26 cellular contexts compared by ENCODE assay signal in genomic region chr14:90651405-90651804, GRCh38.
"Had no signal": no experiment of that assay in that cellular context is flagged by ENCODE, and none has a peak within 500 bp of the region (broad histone marks: within the 10 kb centered on the region; RNA-seq: fewer than 3 reads in every experiment).

No MANE protein-coding gene starts in this region.

- H3K27me3 Mint-ChIP-seq: activated naive CD8-positive, alpha-beta T cell; dendritic cell treated with granulocyte-macrophage colony-stimulating factor and Interleukin-4, amounts not matched to agents 40 ng/mL and 50 ng/mL, for 4 days; naive B cell had no signal

- H3K27ac Mint-ChIP-seq: activated naive CD8-positive, alpha-beta T cell; activated T-helper 2 cell treated with anti-CD3 and anti-CD28 coated beads, Interferon-gamma antibody, Interleukin-2, Interleukin-4, amounts not matched to agents 10 μg/mL and 5 μg/mL and 100 μg/mL, durations not matched to agents 14 hours and 24 hours and 36 hours; dendritic cell treated with granulocyte-macrophage colony-stimulating factor and Interleukin-4, amounts not matched to agents 40 ng/mL and 50 ng/mL, for 4 days; naive B cell; neural progenitor cell; T-helper 1 cell treated with Interleukin-12 subunit alpha and Interleukin-12 subunit beta and Interleukin-4 antibody, amounts not matched to agents 30 μg/mL and 1 μg/mL, for 36 hours had no signal

- H3K4me1 Mint-ChIP-seq: naive B cell had no signal

- H3K9me3 Mint-ChIP-seq: activated T-cell treated with anti-CD3 and anti-CD28 coated beads, Interleukin-2, amount 50 U/mL, for 4 hours; activated T-helper 2 cell treated with anti-CD3 and anti-CD28 coated beads, Interferon-gamma antibody, Interleukin-2, Interleukin-4, amounts not matched to agents 10 μg/mL and 5 μg/mL and 100 μg/mL, durations not matched to agents 14 hours and 24 hours and 36 hours; dendritic cell treated with granulocyte-macrophage colony-stimulating factor and Interleukin-4, amounts not matched to agents 40 ng/mL and 50 ng/mL, for 4 days; naive B cell; neural progenitor cell; T-helper 1 cell treated with Interleukin-12 subunit alpha and Interleukin-12 subunit beta and Interleukin-4 antibody, amounts not matched to agents 30 μg/mL and 1 μg/mL, for 36 hours had no signal

- H3K36me3 Mint-ChIP-seq: naive B cell had no signal

- H3K27me3 ChIP-seq: adrenal gland, gastrocnemius medialis, neural progenitor cell, spleen, thyroid gland, upper lobe of right lung had no signal

- H3K4me3 ChIP-seq: adrenal gland, gastrocnemius medialis, neural progenitor cell, spleen, thyroid gland, upper lobe of right lung had no signal

- H3K4me3 Mint-ChIP-seq: activated naive CD8-positive, alpha-beta T cell; activated T-cell treated with anti-CD3 and anti-CD28 coated beads, Interleukin-2, amount 50 U/mL, for 4 hours; dendritic cell treated with granulocyte-macrophage colony-stimulating factor and Interleukin-4, amounts not matched to agents 40 ng/mL and 50 ng/mL, for 4 days; naive B cell; neural progenitor cell; T-helper 1 cell treated with Interleukin-12 subunit alpha and Interleukin-12 subunit beta and Interleukin-4 antibody, amounts not matched to agents 30 μg/mL and 1 μg/mL, for 36 hours had no signal

- H3K9me3 ChIP-seq: adrenal gland, gastrocnemius medialis, spleen, thyroid gland, upper lobe of right lung had no signal

- H2AFZ ChIP-seq: neural progenitor cell had no signal

- H3K27ac ChIP-seq: adrenal gland, gastrocnemius medialis, neural progenitor cell, spleen, thyroid gland, upper lobe of right lung had no signal

- H3K4me1 ChIP-seq: spleen had no signal

- DNase-seq: activated CD4-positive, alpha-beta T cell treated with anti-CD3 and anti-CD28 coated beads for 4 hours; activated CD4-positive, alpha-beta T cell treated with anti-CD3 and anti-CD28 coated beads, Interleukin-2, amount 50 U/mL, for 48 hours; activated CD4-positive, CD25-positive, alpha-beta regulatory T cell; activated CD8-positive, alpha-beta memory T cell treated with anti-CD3 and anti-CD28 coated beads, Interleukin-2, amount 50 U/mL, for 48 hours; activated naive CD4-positive, alpha-beta T cell; activated T-cell treated with anti-CD3 and anti-CD28 coated beads, Interleukin-2, amount 50 U/mL, for 4 hours; adrenal gland; effector memory CD4-positive, alpha-beta T cell; gastrocnemius medialis; mammary epithelial cell; midbrain; naive B cell; posterior cingulate gyrus; spleen; stimulated activated CD4-positive, alpha-beta T cell treated with anti-CD3 and anti-CD28 coated beads, Interleukin-4, amount 100 ng/mL, for 1 hour; stimulated activated naive CD4-positive, alpha-beta T cell; thyroid gland; upper lobe of right lung had no signal

- H3K4me2 ChIP-seq: neural progenitor cell had no signal

- H3K36me3 ChIP-seq: neural progenitor cell, thyroid gland, upper lobe of right lung had no signal

- H3K9ac ChIP-seq: neural progenitor cell had no signal

- ATAC-seq: activated T-cell treated with anti-CD3 and anti-CD28 coated beads, Interleukin-2, amount 50 U/mL, for 4 hours; esophagus mucosa; gastrocnemius medialis; left lobe of liver; sciatic nerve; upper lobe of right lung had no signal
